In genomic region chr4:159904906-159905305, GRCh38 we compare ENCODE assay signal across 35 cellular contexts.
"Had no signal": no experiment of that assay in that cellular context is flagged by ENCODE, and none has a peak within 500 bp of the region (broad histone marks: within the 10 kb centered on the region; RNA-seq: fewer than 3 reads in every experiment).

No MANE protein-coding gene starts in this region.

- H3K4me3 ChIP-seq: MG63 had no signal

- H3K27me3 ChIP-seq: MG63 had no signal

- H3K4me2 ChIP-seq: KMS-11 had no signal

- H3K9me3 ChIP-seq: MG63 had no signal

- H3K36me3 ChIP-seq: MG63 had no signal

- H3K9ac ChIP-seq: KMS-11 had no signal

- H3K27ac ChIP-seq: KMS-11 had no signal

- DNase-seq: Karpas-422, Kasumi-1, KG1, MG63, MV-4-11, NCI-H1048, NCI-H1092, NCI-H1092 treated with DMSO at 0.1 percent for 48 hours, NCI-H1105, NCI-H1105 treated with DMSO at 0.1 percent for 48 hours, NCI-H1417, NCI-H1417 treated with DMSO at 0.1 percent for 48 hours, NCI-H1436, NCI-H1436 treated with DMSO at 0.1 percent for 48 hours, NCI-H146, NCI-H1694, NCI-H1694 treated with DMSO at 0.1 percent for 48 hours, NCI-H187, NCI-H187 treated with DMSO at 0.1 percent for 48 hours, NCI-H1930, NCI-H2029, NCI-H2029 treated with DMSO at 0.1 percent for 48 hours, NCI-H2081, NCI-H2081 treated with DMSO at 0.1 percent for 48 hours, NCI-H2107, NCI-H2171, NCI-H2171 treated with DMSO at 0.1 percent for 48 hours, NCI-H2227 treated with DMSO at 0.1 percent for 48 hours, NCI-H226, NCI-H345, NCI-H446, NCI-H446 treated with DMSO at 0.1 percent for 48 hours, NCI-H510A, NCI-H510A treated with DMSO at 0.1 percent for 48 hours had no signal
